ENCODE assay signal across 15 cellular contexts in the genomic region with DNA sequence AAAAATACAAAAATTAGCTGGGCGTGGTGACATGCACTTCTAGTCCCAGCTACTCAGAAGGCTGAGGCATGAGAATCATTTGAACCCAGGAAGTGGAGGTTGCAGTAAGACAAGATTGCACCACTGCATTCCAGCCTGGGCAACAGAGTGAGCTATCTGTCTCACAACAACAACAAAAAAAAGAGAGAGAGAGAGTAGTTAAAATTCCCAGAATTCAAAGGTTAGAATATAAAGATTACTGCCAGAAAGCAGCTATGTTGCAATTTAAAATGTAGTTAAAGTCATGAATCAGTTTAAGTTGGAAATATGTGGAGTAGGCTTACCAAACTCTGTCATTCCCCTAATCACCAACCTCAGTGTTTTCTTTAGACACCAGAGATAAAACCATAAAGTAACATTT. TPM values are rescaled to one million over a fixed set of nuclear protein-coding genes. Genes with fewer than 3 reads are reported as not detected.
DNase-seq lines count a peak whose midpoint lies in the region; ATAC-seq and TF ChIP-seq lines count a peak whose summit lies in the region.
"Had no signal": no experiment of that assay in that cellular context is flagged by ENCODE, and none has a peak within 500 bp of the region (broad histone marks: within the 10 kb centered on the region; RNA-seq: fewer than 3 reads in every experiment).

No MANE protein-coding gene starts in this region.

- POLR2A ChIA-PET in MCF 10A (lab: Yijun Ruan, JAX): interaction anchor here (0.7 to 4.7 kb wide), 13 partner anchors 9 to 372 kb away, joined by 3 to 20 read pairs (median 4); a partner anchor contains a TSS

- H3K9me3 ChIP-seq in breast epithelium: peaks cover 0 to 3% of the 10 kb centered on the region in 2 donors

- intact Hi-C loops in MCF 10A (cut with micrococcal nuclease) (loop anchor here (2.0 kb wide), 1 partner anchor 99 kb away; a partner anchor contains a TSS), breast epithelium (cut with DNase I; ENCODE audit: low total_unique reads) (no loop called here)

- no peak overlapping the region for H3K4me3 Mint-ChIP-seq in MCF 10A (ENCODE audit: unreplicated experiment)
- H3K4me3 Mint-ChIP-seq: activated T-helper 1 cell treated with anti-CD3 and anti-CD28 coated beads, Interleukin-12 subunit alpha, Interleukin-12 subunit beta, Interleukin-2, Interleukin-4 antibody, amounts not matched to agents 30 ng/mL and 10 ng/mL and 1 ng/mL, durations not matched to agents 14 hours and 24 hours and 36 hours; memory B cell had no signal

- CTCF ChIA-PET in MCF 10A (lab: Yijun Ruan, JAX): no interaction called here

- H3K4me3 ChIP-seq in breast epithelium (no peak overlapping the region), foreskin fibroblast (ENCODE audit: low read depth in 1 of 2, low read length in 2 of 2) (no peak overlapping the region)

- peaks cover 11% of the 10 kb centered on the region for H3K4me1 Mint-ChIP-seq in MCF 10A (ENCODE audit: insufficient read depth, unreplicated experiment)
- H3K4me1 Mint-ChIP-seq: memory B cell had no signal

- no peaks in the 10 kb centered on the region for H3K4me1 ChIP-seq in breast epithelium
- H3K4me1 ChIP-seq: parathyroid adenoma had no signal

- H3K27me3 Mint-ChIP-seq in MCF 10A (ENCODE audit: insufficient read depth, unreplicated experiment): no peaks in the 10 kb centered on the region
- H3K27me3 Mint-ChIP-seq: memory B cell had no signal

- no peaks in the 10 kb centered on the region for H3K9me3 Mint-ChIP-seq in MCF 10A (ENCODE audit: unreplicated experiment)
- H3K9me3 Mint-ChIP-seq: activated T-helper 1 cell treated with anti-CD3 and anti-CD28 coated beads, Interleukin-12 subunit alpha, Interleukin-12 subunit beta, Interleukin-2, Interleukin-4 antibody, amounts not matched to agents 30 ng/mL and 10 ng/mL and 1 ng/mL, durations not matched to agents 14 hours and 24 hours and 36 hours had no signal

- H3K27ac ChIP-seq in breast epithelium: no peak overlapping the region
- H3K27ac ChIP-seq: parathyroid adenoma had no signal

- ATAC-seq in GM19455 (IDR thresholded peaks at IDR 0.05; ENCODE audit: unreplicated experiment): no peak
- ATAC-seq in HG03175 (IDR thresholded peaks at IDR 0.05; ENCODE audit: unreplicated experiment): no peak

- no TSS peak for BruUV-seq in MCF 10A (replicated peaks; lab: Mats Ljungman, UMichigan)

- TF ChIP-seq CTCF in MCF 10A (IDR thresholded peaks at IDR 0.05; ENCODE audit: unreplicated experiment) (no peak), breast epithelium (IDR thresholded peaks at IDR 0.05) (no peak), foreskin fibroblast (IDR thresholded peaks at IDR 0.05; ENCODE audit: low read depth, low read length) (no peak)

- H3K36me3 ChIP-seq in breast epithelium: no peaks in the 10 kb centered on the region

- H3K27me3 ChIP-seq in breast epithelium: no peaks in the 10 kb centered on the region

- peaks cover 29% of the 10 kb centered on the region for H3K36me3 Mint-ChIP-seq in MCF 10A (ENCODE audit: insufficient read depth, unreplicated experiment)

- DNase-seq in MCF 10A (ENCODE audit: unreplicated experiment) (peak; percentile 87), breast epithelium (ENCODE audit: low spot score in 2 of 2) (no peak), amniotic stem cell (lab: John Stamatoyannopoulos, UW) (peak; percentile 1), foreskin fibroblast (peak; percentile 33 to 48), ecto neural progenitor cell (ENCODE audit: low spot score) (no peak)
- no peak for DNase-seq in central memory CD4-positive, alpha-beta T cell
- DNase-seq: activated CD4-positive, alpha-beta T cell treated with anti-CD3 and anti-CD28 coated beads, Interleukin-2, amount 50 U/mL, for 4 hours; KBM-7; NCI-H187; NCI-H526 treated with DMSO at 0.1 percent for 48 hours had no signal

- H3K27ac Mint-ChIP-seq in MCF 10A (ENCODE audit: low read depth, unreplicated experiment): peak overlapping the region; percentile 81
- H3K27ac Mint-ChIP-seq: activated T-helper 1 cell treated with anti-CD3 and anti-CD28 coated beads, Interleukin-12 subunit alpha, Interleukin-12 subunit beta, Interleukin-2, Interleukin-4 antibody, amounts not matched to agents 30 ng/mL and 10 ng/mL and 1 ng/mL, durations not matched to agents 14 hours and 24 hours and 36 hours; memory B cell had no signal

- TF ChIP-seq POLR2A in breast epithelium (IDR thresholded peaks at IDR 0.05): no peak

RNA-seq across cellular contexts. Expression of a gene that starts 58.7 kb away (rescaled TPM):
- total RNA-seq in MCF 10A (2022) (1.6 and 2.0 TPM in 2 replicates), breast epithelium (10 to 100 TPM in 2 of 3 donors, 1 to 10 TPM in 1; 6.4 to 17.3 (median 13.1) TPM)

Comparison
In these comparisons a context has a peak if more than half of its experiments do, and no peak if none do; other contexts are left out.
1. DNase-seq: peak in MCF 10A (single experiment), amniotic stem cell (single experiment) and foreskin fibroblast (2 of 2); none in breast epithelium (0 of 2), ecto neural progenitor cell (single experiment) and central memory CD4-positive, alpha-beta T cell (single experiment).